13 cellular contexts compared by ENCODE assay signal in the genomic region with DNA sequence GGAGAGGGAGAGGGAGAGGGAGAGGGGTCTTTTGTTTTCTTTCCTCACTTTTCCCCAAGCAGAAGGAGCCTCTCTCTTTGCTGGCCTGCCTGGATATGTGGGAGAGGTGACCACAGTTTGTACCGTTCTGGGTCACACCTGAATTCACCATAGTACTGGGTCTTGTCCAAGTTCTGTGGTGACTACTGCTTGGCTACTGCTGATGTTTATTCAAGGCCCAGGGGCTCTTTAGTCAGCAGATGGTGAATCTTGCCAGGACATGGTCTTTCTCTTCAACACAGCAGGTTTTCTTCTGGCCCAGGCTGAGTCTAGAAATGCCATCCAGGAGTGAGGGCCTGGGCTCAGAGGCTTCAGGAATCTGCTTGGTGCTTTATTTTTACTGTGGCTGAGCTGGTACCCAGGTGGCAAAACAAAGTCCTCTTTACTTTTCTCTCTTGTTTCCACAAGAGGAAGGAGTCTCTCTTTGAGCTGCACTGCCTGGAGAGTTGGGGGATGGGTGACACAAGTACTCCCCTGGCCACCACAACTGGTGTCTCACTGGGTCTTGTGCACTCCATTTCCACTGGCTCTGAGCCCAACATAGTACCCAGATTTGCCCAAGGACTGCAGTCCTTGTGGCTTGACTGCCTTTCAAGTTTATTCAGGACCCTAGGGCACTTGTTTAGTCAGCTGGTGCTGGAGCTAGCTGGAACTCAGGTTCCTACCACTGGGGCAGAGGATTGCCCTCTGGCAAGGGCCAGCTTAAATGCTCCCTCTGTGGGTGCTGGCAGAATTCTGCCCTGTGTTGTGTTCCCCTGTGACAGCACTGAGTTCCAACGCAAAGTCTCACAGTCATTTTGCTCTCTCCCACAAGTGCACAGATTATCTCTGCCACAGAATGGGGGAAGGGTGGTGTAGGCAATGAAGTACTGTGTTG. TPM values are rescaled to one million over a fixed set of nuclear protein-coding genes. Genes with fewer than 3 reads are reported as not detected.
DNase-seq lines count a peak whose midpoint lies in the region; ATAC-seq, FAIRE-seq and TF ChIP-seq lines count a peak whose summit lies in the region.
"Had no signal": no experiment of that assay in that cellular context is flagged by ENCODE, and none has a peak within 500 bp of the region (broad histone marks: within the 10 kb centered on the region; RNA-seq: fewer than 3 reads in every experiment).

No MANE protein-coding gene starts in this region.

- H3K4me3 ChIP-seq in A549: no peak overlapping the region
- H3K4me3 ChIP-seq in MG63: no peak overlapping the region
- H3K4me3 ChIP-seq in cardiac fibroblast (replicated peaks in 1 of 2; ENCODE audit: low read depth in 2 of 2, low read length in 2 of 2): no peak overlapping the region
- H3K4me3 ChIP-seq in kidney epithelial cell (ENCODE audit: low read depth, low read length): no peak overlapping the region
- H3K4me3 ChIP-seq: gastrocnemius medialis had no signal

- H3K9me3 ChIP-seq in A549 (no peaks in the 10 kb centered on the region), MG63 (peaks cover 12% of the 10 kb centered on the region)
- H3K9me3 ChIP-seq: gastrocnemius medialis had no signal

- H3K27me3 ChIP-seq in MG63 (no peaks in the 10 kb centered on the region), kidney epithelial cell (ENCODE audit: control insufficient read depth, insufficient read depth, low read length) (no peaks in the 10 kb centered on the region)
- H3K27me3 ChIP-seq: gastrocnemius medialis had no signal

- no peak for FAIRE-seq in A549 (lab: Jason Lieb, UNC)

- WGBS in A549 (ENCODE audit: missing lambda C conversion rate): 44% methylated on average over 2 of the region's 2 CpGs

- H3K4me1 ChIP-seq in A549: peaks cover 8% of the 10 kb centered on the region; the same call in 2 of the 3 replicates

- CTCF ChIA-PET in A549 (lab: Yijun Ruan, JAX): no interaction called here

- DNase-seq in A549 (ENCODE audit: low read depth in 1 of 2, low spot score in 1 of 2) (no peak), MG63 (peak; percentile 82), cardiac fibroblast (ENCODE audit: low read depth in 2 of 2) (peak; percentile 19 to 52), kidney epithelial cell (ENCODE audit: low read depth) (peak; percentile 37), OCI-M1 (lab: John Stamatoyannopoulos, UW) (no peak), SW 1271 (lab: John Stamatoyannopoulos, UW) (no peak)
- no peak for DNase-seq in stimulated activated naive CD4-positive, alpha-beta T cell (lab: John Stamatoyannopoulos, UW)
- DNase-seq: activated naive CD4-positive, alpha-beta T cell; gastrocnemius medialis; HCEC 1CT had no signal

- TF ChIP-seq RAD21 in A549 (conservative IDR thresholded peaks at IDR 0.05 in 1 of 2, IDR thresholded peaks at IDR 0.05 in 1 of 2): no peak

- TF ChIP-seq EP300 in A549 (IDR thresholded peaks at IDR 0.05): no peak

- TF ChIP-seq CTCF in A549 (IDR thresholded peaks at IDR 0.05): no peak
- TF ChIP-seq CTCF in cardiac fibroblast (IDR thresholded peaks at IDR 0.05; ENCODE audit: low read depth, low read length): no peak
- TF ChIP-seq CTCF in kidney epithelial cell (IDR thresholded peaks at IDR 0.05; ENCODE audit: insufficient read depth, low read length, poor library complexity, severe bottlenecking): no peak

- TF ChIP-seq POLR2A in A549 (IDR thresholded peaks at IDR 0.05; ENCODE audit: low read length) (no peak), GM18505 (IDR thresholded peaks at IDR 0.05; ENCODE audit: borderline replicate concordance, extremely low read depth, insufficient read depth, insufficient read length) (no peak)

- H3K4me2 ChIP-seq in A549: no peak overlapping the region

- H3K36me3 ChIP-seq in MG63 (peaks cover 38% of the 10 kb centered on the region), kidney epithelial cell (ENCODE audit: control insufficient read depth, insufficient read depth, low read length) (no peaks in the 10 kb centered on the region)

- POLR2A ChIA-PET in A549 (lab: Yijun Ruan, JAX): no interaction called here

- H3K27ac ChIP-seq in A549: no peak overlapping the region

- ATAC-seq in A549 (peak; percentile 34 to 47; a peak in 3 of 6 replicates), GM18505 (IDR thresholded peaks at IDR 0.05; ENCODE audit: unreplicated experiment) (no peak)
- ATAC-seq: natural killer cell treated with Interleukin-12 subunit alpha and Interleukin-12 subunit beta and Interleukin-15 and Interleukin-18, amount 100 ng/mL, for 72 hours had no signal

TF ChIP-seq in A549, 52 proteins besides CTCF, POLR2A, EP300 and RAD21:
- TF ChIP-seq TFCP2L1 (CRISPR knock-in tag; IDR thresholded peaks at IDR 0.05) (no peak), CEBPB (IDR thresholded peaks at IDR 0.05) (no peak), POLR2AphosphoS2 (conservative IDR thresholded peaks at IDR 0.05; ENCODE audit: low read length) (no peak), RNF2 (IDR thresholded peaks at IDR 0.05; ENCODE audit: borderline replicate concordance, low read depth) (no peak), NR3C1 (IDR thresholded peaks at IDR 0.05) (no peak), JUNB (IDR thresholded peaks at IDR 0.05) (no peak), MYC (IDR thresholded peaks at IDR 0.05; ENCODE audit: borderline replicate concordance, low read length) (no peak), HDAC2 (IDR thresholded peaks at IDR 0.05) (no peak)
- TF ChIP-seq, protein P1, sequence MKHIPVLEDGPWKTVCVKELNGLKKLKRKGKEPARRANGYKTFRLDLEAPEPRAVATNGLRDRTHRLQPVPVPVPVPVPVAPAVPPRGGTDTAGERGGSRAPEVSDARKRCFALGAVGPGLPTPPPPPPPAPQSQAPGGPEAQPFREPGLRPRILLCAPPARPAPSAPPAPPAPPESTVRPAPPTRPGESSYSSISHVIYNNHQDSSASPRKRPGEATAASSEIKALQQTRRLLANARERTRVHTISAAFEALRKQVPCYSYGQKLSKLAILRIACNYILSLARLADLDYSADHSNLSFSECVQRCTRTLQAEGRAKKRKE (CRISPR knock-in tag; IDR thresholded peaks at IDR 0.05; ENCODE audit: low read depth): no peak
- TF ChIP-seq, protein P2, sequence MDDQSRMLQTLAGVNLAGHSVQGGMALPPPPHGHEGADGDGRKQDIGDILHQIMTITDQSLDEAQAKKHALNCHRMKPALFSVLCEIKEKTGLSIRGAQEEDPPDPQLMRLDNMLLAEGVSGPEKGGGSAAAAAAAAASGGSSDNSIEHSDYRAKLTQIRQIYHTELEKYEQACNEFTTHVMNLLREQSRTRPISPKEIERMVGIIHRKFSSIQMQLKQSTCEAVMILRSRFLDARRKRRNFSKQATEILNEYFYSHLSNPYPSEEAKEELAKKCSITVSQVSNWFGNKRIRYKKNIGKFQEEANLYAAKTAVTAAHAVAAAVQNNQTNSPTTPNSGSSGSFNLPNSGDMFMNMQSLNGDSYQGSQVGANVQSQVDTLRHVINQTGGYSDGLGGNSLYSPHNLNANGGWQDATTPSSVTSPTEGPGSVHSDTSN (IDR thresholded peaks at IDR 0.05): no peak

RNA-seq across cellular contexts. Expression of a gene that starts 16.8 kb away (rescaled TPM):
- polyA plus RNA-seq in A549 (2011; rRNA removed) (44.1 and 44.8 TPM in 2 replicates), A549 (2017; fragmentation: RNase III; extraction: RNeasy Plus Mini Kit Qiagen cat#74134 plus additional on column Dnase treatment) (23.3 to 27.9 TPM (median 24.3 TPM) in 3 replicates)
- polyA plus RNA-seq in A549 (2012; cell fraction: cytosol; rRNA removed): 22.4 and 28.6 TPM in 2 replicates
- polyA plus RNA-seq in A549 (2012; cell fraction: nucleus; rRNA removed): 23.8 and 27.2 TPM in 2 replicates
- 18.1 and 18.6 TPM in 2 replicates for polyA minus RNA-seq in A549 (2011; rRNA and poly(A)+ RNA removed)
- 58.9 and 97.1 TPM in 2 replicates for total RNA-seq in MG63 (2014; rRNA removed; shearing (Covaris generic); ENCODE audit: low replicate concordance)
- 55.1 and 61.8 TPM in 2 replicates for total RNA-seq in kidney epithelial cell

RNA-seq across cellular contexts. Expression of a gene that starts 35.1 kb away (rescaled TPM):
- polyA plus RNA-seq in A549 (2011; rRNA removed): 7.8 and 9.5 TPM in 2 replicates
- 2.9 and 3.1 TPM in 2 replicates for polyA plus RNA-seq in A549 (2012; cell fraction: cytosol; rRNA removed)
- polyA plus RNA-seq in A549 (2012; cell fraction: nucleus; rRNA removed): 4.4 and 8.9 TPM in 2 replicates
- polyA plus RNA-seq in A549 (2017; fragmentation: RNase III; extraction: RNeasy Plus Mini Kit Qiagen cat#74134 plus additional on column Dnase treatment): 6.9 to 7.6 TPM (median 7.5 TPM) in 3 replicates
- 3.7 and 3.8 TPM in 2 replicates for polyA minus RNA-seq in A549 (2011; rRNA and poly(A)+ RNA removed)
- 12.2 and 12.8 TPM in 2 replicates for total RNA-seq in MG63 (2014; rRNA removed; shearing (Covaris generic); ENCODE audit: low replicate concordance)
- 22.3 and 23.6 TPM in 2 replicates for total RNA-seq in kidney epithelial cell

RNA-seq across cellular contexts. Expression of a gene that starts 52.4 kb away (rescaled TPM):
- not detected in 2 replicates for polyA plus RNA-seq in A549 (2011; rRNA removed)
- polyA plus RNA-seq in A549 (2012; cell fraction: cytosol; rRNA removed): not detected in 2 replicates
- not detected in 2 replicates for polyA plus RNA-seq in A549 (2012; cell fraction: nucleus; rRNA removed)
- polyA plus RNA-seq in A549 (2017; fragmentation: RNase III; extraction: RNeasy Plus Mini Kit Qiagen cat#74134 plus additional on column Dnase treatment): not detected in 3 replicates
- polyA minus RNA-seq in A549 (2011; rRNA and poly(A)+ RNA removed): not detected in 2 replicates
- not detected in 2 replicates for total RNA-seq in MG63 (2014; rRNA removed; shearing (Covaris generic); ENCODE audit: low replicate concordance)
- not detected in 2 replicates for total RNA-seq in kidney epithelial cell
- total RNA-seq: gastrocnemius medialis; natural killer cell treated with Interleukin-12 subunit alpha and Interleukin-12 subunit beta and Interleukin-15 and Interleukin-18, amount 100 ng/mL, for 72 hours; NCI-H460 had no signal

Comparison
In these comparisons a context has a peak if more than half of its experiments do, and no peak if none do; other contexts are left out.
1. DNase-seq: peak in MG63 (single experiment), cardiac fibroblast (2 of 2) and kidney epithelial cell (single experiment); none in A549 (0 of 2), stimulated activated naive CD4-positive, alpha-beta T cell (0 of 6), OCI-M1 (single experiment) and SW 1271 (0 of 2).